11 cellular contexts compared by ENCODE assay signal in genomic region chr17:38850374-38850773, GRCh38. TPM values are rescaled to one million over a fixed set of nuclear protein-coding genes. Genes with fewer than 3 reads are reported as not detected.
DNase-seq lines count a peak whose midpoint lies in the region; ATAC-seq and TF ChIP-seq lines count a peak whose summit lies in the region.
"Had no signal": no experiment of that assay in that cellular context is flagged by ENCODE, and none has a peak within 500 bp of the region (broad histone marks: within the 10 kb centered on the region; RNA-seq: fewer than 3 reads in every experiment).

No MANE protein-coding gene starts in this region.

- H3K36me3 Mint-ChIP-seq in CD4-positive, CD25-positive, alpha-beta regulatory T cell, result peaks cover 41% of the 10 kb centered on the region
- H3K36me3 Mint-ChIP-seq in HFFc6 (ENCODE audit: low read depth) (peaks cover 61% of the 10 kb centered on the region), mesothelial cell of epicardium (peaks cover 38% of the 10 kb centered on the region)
- H3K36me3 Mint-ChIP-seq in activated naive CD8-positive, alpha-beta T cell treated with anti-CD3 and anti-CD28 coated beads for 36 hours, result peaks cover 61% of the 10 kb centered on the region

- peak overlapping the region; percentile 96 for H3K27ac ChIP-seq in CD4-positive, CD25-positive, alpha-beta regulatory T cell (ENCODE audit: insufficient read depth, low read length, poor library complexity, severe bottlenecking)
- no peak overlapping the region for H3K27ac ChIP-seq in esophagus muscularis mucosa (replicated peaks in 1 of 4)

- H3K36me3 ChIP-seq in CD4-positive, CD25-positive, alpha-beta regulatory T cell (ENCODE audit: control insufficient read depth, insufficient read depth, low read length), result peaks cover 46% of the 10 kb centered on the region
- peaks cover 38 to 69% (median 61%) of the 10 kb centered on the region in 4 donors for H3K36me3 ChIP-seq in esophagus muscularis mucosa

- H3K27me3 Mint-ChIP-seq in CD4-positive, CD25-positive, alpha-beta regulatory T cell, result no peaks in the 10 kb centered on the region
- peaks cover 11% of the 10 kb centered on the region for H3K27me3 Mint-ChIP-seq in HFFc6 (ENCODE audit: insufficient read depth)
- no peaks in the 10 kb centered on the region for H3K27me3 Mint-ChIP-seq in activated naive CD8-positive, alpha-beta T cell treated with anti-CD3 and anti-CD28 coated beads for 36 hours
- H3K27me3 Mint-ChIP-seq in mesothelial cell of epicardium (ENCODE audit: low read depth), result no peaks in the 10 kb centered on the region

- TF ChIP-seq EP300 in esophagus muscularis mucosa (IDR thresholded peaks at IDR 0.05), result no peak

- WGBS in esophagus muscularis mucosa, result 77% methylated on average over 7 of the region's 7 CpGs

- H3K4me1 Mint-ChIP-seq in CD4-positive, CD25-positive, alpha-beta regulatory T cell, result peaks cover 9 to 42% (median 35%) of the 10 kb centered on the region in 4 donors
- H3K4me1 Mint-ChIP-seq in HFFc6 (ENCODE audit: low read depth) (peaks cover 56% of the 10 kb centered on the region), mesothelial cell of epicardium (peaks cover 34% of the 10 kb centered on the region)
- H3K4me1 Mint-ChIP-seq in activated naive CD8-positive, alpha-beta T cell treated with anti-CD3 and anti-CD28 coated beads for 36 hours, result peaks cover 37% of the 10 kb centered on the region

- H3K27me3 ChIP-seq in CD4-positive, CD25-positive, alpha-beta regulatory T cell (ENCODE audit: control insufficient read depth, insufficient read depth, low read length), result no peaks in the 10 kb centered on the region
- H3K27me3 ChIP-seq in esophagus muscularis mucosa, result no peaks in the 10 kb centered on the region

- peak overlapping the region in 3 of 4 donors; percentile 26 to 90 (median 75) for H3K4me3 Mint-ChIP-seq in CD4-positive, CD25-positive, alpha-beta regulatory T cell
- peak overlapping the region; percentile 100 for H3K4me3 Mint-ChIP-seq in HFFc6
- peak overlapping the region; percentile 98 for H3K4me3 Mint-ChIP-seq in activated naive CD8-positive, alpha-beta T cell treated with anti-CD3 and anti-CD28 coated beads for 36 hours
- H3K4me3 Mint-ChIP-seq in mesothelial cell of epicardium, result peak overlapping the region; percentile 100

- H3K9me3 Mint-ChIP-seq in CD4-positive, CD25-positive, alpha-beta regulatory T cell, result no peaks in the 10 kb centered on the region
- H3K9me3 Mint-ChIP-seq in HFFc6, result peaks cover 7% of the 10 kb centered on the region; the same call in 1 of the 2 replicates
- H3K9me3 Mint-ChIP-seq in activated naive CD8-positive, alpha-beta T cell treated with anti-CD3 and anti-CD28 coated beads for 36 hours, result no peaks in the 10 kb centered on the region
- no peaks in the 10 kb centered on the region for H3K9me3 Mint-ChIP-seq in mesothelial cell of epicardium

- intact Hi-C loops in esophagus muscularis mucosa (cut with DNase I) (no loop called here), cardiac septum (cut with DNase I) (no loop called here)

- H3K9me3 ChIP-seq in CD4-positive, CD25-positive, alpha-beta regulatory T cell (ENCODE audit: control insufficient read depth in 2 of 2, low read length in 2 of 2), result no peaks in the 10 kb centered on the region
- H3K9me3 ChIP-seq in esophagus muscularis mucosa, result no peaks in the 10 kb centered on the region

- no peak for DNase-seq in CD4-positive, CD25-positive, alpha-beta regulatory T cell
- no peak for DNase-seq in HFFc6
- no peak for DNase-seq in activated naive CD8-positive, alpha-beta T cell treated with anti-CD3 and anti-CD28 coated beads for 36 hours
- DNase-seq in mesothelial cell of epicardium (ENCODE audit: low spot score in 2 of 2, unreplicated experiment in 2 of 2), result no peak
- no peak for DNase-seq in esophagus muscularis mucosa (ENCODE audit: extremely low spot score)
- DNase-seq in medulla oblongata (ENCODE audit: extremely low spot score), result no peak
- DNase-seq in cardiac septum (ENCODE audit: low spot score), result no peak
- DNase-seq: activated gamma-delta T cell treated with Interleukin-2 at 50 U/mL for 16 hours; DMS53; effector CD4-positive, alpha-beta T cell had no signal

- H3K4me1 ChIP-seq in CD4-positive, CD25-positive, alpha-beta regulatory T cell (ENCODE audit: control insufficient read depth, insufficient read depth, low read length, poor library complexity, severe bottlenecking), result peaks cover 39% of the 10 kb centered on the region
- peaks cover 16 to 34% (median 32%) of the 10 kb centered on the region in 4 donors for H3K4me1 ChIP-seq in esophagus muscularis mucosa

- TF ChIP-seq CTCF in HFFc6 (IDR thresholded peaks at IDR 0.05), result no peak
- TF ChIP-seq CTCF in mesothelial cell of epicardium (IDR thresholded peaks at IDR 0.05; ENCODE audit: unreplicated experiment), result no peak
- TF ChIP-seq CTCF in esophagus muscularis mucosa (IDR thresholded peaks at IDR 0.05), result no peak

- no peak for TF ChIP-seq POLR2A in esophagus muscularis mucosa (IDR thresholded peaks at IDR 0.05; ENCODE audit: low read depth)

- H3K4me3 ChIP-seq in CD4-positive, CD25-positive, alpha-beta regulatory T cell (ENCODE audit: low read depth, low read length), result no peak overlapping the region
- H3K4me3 ChIP-seq in esophagus muscularis mucosa, result no peak overlapping the region

- no peak for ATAC-seq in CD4-positive, CD25-positive, alpha-beta regulatory T cell (ENCODE audit: low read depth in 2 of 2)
- ATAC-seq in GM21576 (IDR thresholded peaks at IDR 0.05; ENCODE audit: unreplicated experiment), result no peak

- H3K27ac Mint-ChIP-seq in CD4-positive, CD25-positive, alpha-beta regulatory T cell, result peak overlapping the region; percentile 84 to 99 (median 96)
- H3K27ac Mint-ChIP-seq in HFFc6, result peak overlapping the region; percentile 99
- H3K27ac Mint-ChIP-seq in activated naive CD8-positive, alpha-beta T cell treated with anti-CD3 and anti-CD28 coated beads for 36 hours, result peak overlapping the region; percentile 71
- H3K27ac Mint-ChIP-seq in mesothelial cell of epicardium, result peak overlapping the region; percentile 72

RNA-seq across cellular contexts. Expression of gene RPL23, which starts 3.1 kb away (rescaled TPM):
- 1,411 TPM for total RNA-seq in CD4-positive, CD25-positive, alpha-beta regulatory T cell
- 1,000 to 10,000 TPM; 1,034 to 1,357 (median 1,206) TPM for polyA plus RNA-seq in CD4-positive, CD25-positive, alpha-beta regulatory T cell
- 1,000 to 10,000 TPM; 1,099 to 1,402 (median 1,310) TPM for total RNA-seq in HFFc6 (2021; fragmentation: NEBNext Ultra II Directional; extraction: Animal tissue kit (Norgen Biotek cat#: 25700))
- total RNA-seq in activated naive CD8-positive, alpha-beta T cell treated with anti-CD3 and anti-CD28 coated beads for 36 hours, result 1,000 to 10,000 TPM; 1,956 to 1,966 TPM
- total RNA-seq in mesothelial cell of epicardium (1,597 to 1,708 TPM (median 1,659 TPM) in 3 replicates), esophagus muscularis mucosa (1,000 to 10,000 TPM in 2 of 4 donors, 100 to 1,000 TPM in 2; 721 to 1,711 (median 1,283) TPM), cardiac septum (564 TPM)

RNA-seq across cellular contexts. Expression of gene LASP1, which starts 19.5 kb away (rescaled TPM):
- 154 TPM for total RNA-seq in CD4-positive, CD25-positive, alpha-beta regulatory T cell
- polyA plus RNA-seq in CD4-positive, CD25-positive, alpha-beta regulatory T cell, result 10 to 100 TPM; 50.3 to 77.3 (median 62.8) TPM
- 100 to 1,000 TPM; 428 to 517 (median 484) TPM for total RNA-seq in HFFc6 (2021; fragmentation: NEBNext Ultra II Directional; extraction: Animal tissue kit (Norgen Biotek cat#: 25700))
- 100 to 1,000 TPM; 131 TPM for total RNA-seq in activated naive CD8-positive, alpha-beta T cell treated with anti-CD3 and anti-CD28 coated beads for 36 hours
- total RNA-seq in mesothelial cell of epicardium (144 to 152 TPM (median 146 TPM) in 3 replicates), esophagus muscularis mucosa (100 to 1,000 TPM in 1 of 4 donors, 10 to 100 TPM in 3; 46.9 to 102 (median 74.7) TPM), cardiac septum (25.3 TPM)

RNA-seq across cellular contexts. Expression of gene CWC25, which starts 25.3 kb away (rescaled TPM):
- total RNA-seq in CD4-positive, CD25-positive, alpha-beta regulatory T cell, result 69.5 TPM
- polyA plus RNA-seq in CD4-positive, CD25-positive, alpha-beta regulatory T cell, result 10 to 100 TPM in 1 of 4 donors, 1 to 10 TPM in 3; 4.4 to 11.2 (median 8.3) TPM
- total RNA-seq in HFFc6 (2021; fragmentation: NEBNext Ultra II Directional; extraction: Animal tissue kit (Norgen Biotek cat#: 25700)), result 10 to 100 TPM; 11.0 to 13.7 (median 12.9) TPM
- total RNA-seq in activated naive CD8-positive, alpha-beta T cell treated with anti-CD3 and anti-CD28 coated beads for 36 hours, result 10 to 100 TPM; 22.3 to 25.6 TPM
- total RNA-seq in mesothelial cell of epicardium (19.5 to 20.9 TPM (median 20.5 TPM) in 3 replicates), esophagus muscularis mucosa (10 to 100 TPM; 16.5 to 27.8 (median 19.6) TPM), cardiac septum (10.4 TPM)

RNA-seq across cellular contexts. Expression of gene PIP4K2B, which starts 51.0 kb away (rescaled TPM):
- 29.5 TPM for total RNA-seq in CD4-positive, CD25-positive, alpha-beta regulatory T cell
- 10 to 100 TPM; 11.6 to 18.5 (median 16.9) TPM for polyA plus RNA-seq in CD4-positive, CD25-positive, alpha-beta regulatory T cell
- total RNA-seq in HFFc6 (2021; fragmentation: NEBNext Ultra II Directional; extraction: Animal tissue kit (Norgen Biotek cat#: 25700)), result 10 to 100 TPM; 48.7 to 61.8 (median 55.5) TPM
- total RNA-seq in activated naive CD8-positive, alpha-beta T cell treated with anti-CD3 and anti-CD28 coated beads for 36 hours, result 10 to 100 TPM; 39.6 to 41.1 TPM
- total RNA-seq in mesothelial cell of epicardium (73.5 to 81.1 TPM (median 76.0 TPM) in 3 replicates), esophagus muscularis mucosa (10 to 100 TPM; 39.5 to 72.1 (median 53.2) TPM), cardiac septum (48.4 TPM)
